Comparison of ENCODE assay signal across 19 cellular contexts in the genomic region with DNA sequence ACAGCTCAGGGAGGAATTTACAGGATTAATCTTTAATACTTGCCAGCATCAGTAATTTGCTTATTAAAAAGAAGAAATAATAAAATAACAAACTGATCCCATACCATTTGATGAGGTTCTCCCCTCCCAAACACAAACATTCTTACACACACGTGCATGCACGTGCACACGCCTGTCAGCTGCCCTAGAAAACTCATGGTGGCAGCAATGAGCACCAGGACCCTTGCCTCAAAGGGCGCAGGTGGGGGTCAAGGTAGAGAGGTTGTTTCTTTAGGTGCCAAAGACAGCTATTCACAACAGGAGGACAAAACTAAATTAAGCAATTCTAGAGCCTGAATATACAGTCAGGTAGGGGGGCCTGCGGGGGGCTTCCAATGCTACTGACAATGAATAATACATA.
DNase-seq lines count a peak whose midpoint lies in the region; ATAC-seq and TF ChIP-seq lines count a peak whose summit lies in the region.
"Had no signal": no experiment of that assay in that cellular context is flagged by ENCODE, and none has a peak within 500 bp of the region (broad histone marks: within the 10 kb centered on the region; RNA-seq: fewer than 3 reads in every experiment).

No MANE protein-coding gene starts in this region.

- 83% methylated on average over 5 of the region's 5 CpGs; no CpG with 5 or more reads in 1 of the 2 experiments for WGBS in endodermal cell (ENCODE audit: insufficient coverage in 1 of 2, insufficient read length in 1 of 2), 2 experiments

- H3K36me3 Mint-ChIP-seq in endodermal cell (ENCODE audit: low read depth), result no peaks in the 10 kb centered on the region

- H3K79me2 ChIP-seq in DND-41 (ENCODE audit: insufficient read depth, low read length), result no peaks in the 10 kb centered on the region

- no peak overlapping the region for H3K4me3 Mint-ChIP-seq in endodermal cell

- H3K9ac ChIP-seq in DND-41 (ENCODE audit: low read depth, low read length), result no peak overlapping the region
- H3K9ac ChIP-seq in endodermal cell (ENCODE audit: extremely low read depth, low read length, poor library complexity, severe bottlenecking), result no peak overlapping the region
- H3K9ac ChIP-seq: SK-N-SH had no signal

- H3K36me3 ChIP-seq in DND-41 (ENCODE audit: insufficient read depth, low read length) (no peaks in the 10 kb centered on the region), endodermal cell (ENCODE audit: control insufficient read depth, insufficient read depth, low read length) (no peaks in the 10 kb centered on the region)

- H3K27me3 ChIP-seq in DND-41 (ENCODE audit: insufficient read depth, low read length, poor library complexity), result peaks cover 17% of the 10 kb centered on the region
- no peaks in the 10 kb centered on the region for H3K27me3 ChIP-seq in endodermal cell (ENCODE audit: control insufficient read depth, insufficient read depth, low read length, poor library complexity, severe bottlenecking)

- H3K27ac Mint-ChIP-seq in endodermal cell, result no peak overlapping the region

- DNase-seq in DND-41 (no peak), NCI-H69 (lab: John Stamatoyannopoulos, UW) (peak; percentile 16), endodermal cell (no peak), NCI-H1417 (lab: John Stamatoyannopoulos, UW) (no peak)
- DNase-seq: GDM1, NCI-H1048, NCI-H146, NCI-H2029 treated with DMSO at 0.1 percent for 48 hours, NCI-H2171 treated with DMSO at 0.1 percent for 48 hours, NCI-H446 treated with DMSO at 0.1 percent for 48 hours, RPMI8226, SHP77 treated with DMSO at 0.1 percent for 48 hours, SK-N-SH had no signal

- H3K4me1 ChIP-seq in DND-41 (ENCODE audit: insufficient read depth, low read length) (no peaks in the 10 kb centered on the region), endodermal cell (ENCODE audit: control insufficient read depth, insufficient read depth, low read length) (no peaks in the 10 kb centered on the region)

- no peak overlapping the region for H2AFZ ChIP-seq in DND-41 (ENCODE audit: low read depth, low read length)

- ATAC-seq in DND-41 (ENCODE audit: insufficient read depth, low read depth) (no peak), HG02678 (IDR thresholded peaks at IDR 0.05; ENCODE audit: unreplicated experiment) (no peak), GM19452 (IDR thresholded peaks at IDR 0.05; ENCODE audit: unreplicated experiment) (no peak), HG03135 (IDR thresholded peaks at IDR 0.05; ENCODE audit: unreplicated experiment) (no peak)
- ATAC-seq: GM12878 had no signal

- H3K27me3 Mint-ChIP-seq in endodermal cell (ENCODE audit: insufficient read depth), result peaks cover 10% of the 10 kb centered on the region

- H3K27ac ChIP-seq in 22Rv1 (no peak overlapping the region), DND-41 (ENCODE audit: low read length) (no peak overlapping the region), endodermal cell (ENCODE audit: low read depth, low read length) (no peak overlapping the region)
- H3K27ac ChIP-seq: C4-2B had no signal

- H3K9me3 Mint-ChIP-seq in endodermal cell, result peaks cover 15% of the 10 kb centered on the region

- no peaks in the 10 kb centered on the region for H3K4me1 Mint-ChIP-seq in endodermal cell

- H3K4me3 ChIP-seq in DND-41 (ENCODE audit: low read depth in 1 of 2, low read length in 2 of 2), result no peak overlapping the region
- H3K4me3 ChIP-seq in endodermal cell (ENCODE audit: low read length), result no peak overlapping the region
- H3K4me3 ChIP-seq: GM12878 had no signal

- H3K4me2 ChIP-seq in DND-41 (ENCODE audit: insufficient read depth, low read length), result no peak overlapping the region
- H3K4me2 ChIP-seq: SK-N-SH had no signal

- H3K9me3 ChIP-seq in DND-41 (ENCODE audit: insufficient read depth, low read length, severe bottlenecking) (no peaks in the 10 kb centered on the region), endodermal cell (ENCODE audit: control insufficient read depth, low read length) (peaks cover 8% of the 10 kb centered on the region)
- H3K9me3 ChIP-seq: SK-N-SH had no signal

- H4K20me1 ChIP-seq in DND-41 (ENCODE audit: insufficient read depth, low read length), result no peaks in the 10 kb centered on the region

- TF ChIP-seq CTCF in 22Rv1 (IDR thresholded peaks at IDR 0.05), result peak; percentile 51
- peak; percentile 18 for TF ChIP-seq CTCF in DND-41 (IDR thresholded peaks at IDR 0.05; ENCODE audit: borderline replicate concordance, extremely low read depth, low read length, poor library complexity, severe bottlenecking)
- peak; percentile 60 for TF ChIP-seq CTCF in endodermal cell (conservative IDR thresholded peaks at IDR 0.05)
